17 cellular contexts compared by ENCODE assay signal in genomic region chr12:15706010-15706676, GRCh38.
DNase-seq lines count a peak whose midpoint lies in the region; TF ChIP-seq lines count a peak whose summit lies in the region.
"Had no signal": no experiment of that assay in that cellular context is flagged by ENCODE, and none has a peak within 500 bp of the region (broad histone marks: within the 10 kb centered on the region; RNA-seq: fewer than 3 reads in every experiment).

No MANE protein-coding gene starts in this region.

- H3K4me3 ChIP-seq in subcutaneous abdominal adipose tissue (ENCODE audit: low read depth in 1 of 5, low read length in 5 of 5) (peak overlapping the region in 1 of 5 donors; percentile 3), MM.1S (ENCODE audit: low read length) (no peak overlapping the region)
- H3K4me3 ChIP-seq: coronary artery, prostate gland, tibial artery had no signal

- H3K79me2 ChIP-seq in MM.1S (ENCODE audit: low read length) = no peaks in the 10 kb centered on the region

- no peaks in the 10 kb centered on the region for H3K9me2 ChIP-seq in MM.1S (replicated peaks; ENCODE audit: insufficient read depth, low read length)

- H3K9ac ChIP-seq in subcutaneous abdominal adipose tissue (ENCODE audit: low read length in 5 of 5) (no peak overlapping the region), MM.1S (ENCODE audit: low read length) (no peak overlapping the region)

- no peak overlapping the region for H2AFZ ChIP-seq in MM.1S (ENCODE audit: low read length)

- TF ChIP-seq CTCF in MM.1S (IDR thresholded peaks at IDR 0.05; ENCODE audit: low read length) = no peak

- no peaks in the 10 kb centered on the region for H3F3A ChIP-seq in MM.1S (ENCODE audit: insufficient read depth, low read length)

- peaks cover 2 to 33% (median 22%) of the 10 kb centered on the region in 5 donors for H3K4me1 ChIP-seq in subcutaneous abdominal adipose tissue (ENCODE audit: control insufficient read depth in 5 of 5, insufficient read depth in 5 of 5, low read length in 5 of 5)
- no peaks in the 10 kb centered on the region for H3K4me1 ChIP-seq in MM.1S (ENCODE audit: low read length)
- H3K4me1 ChIP-seq: prostate gland had no signal

- no peaks in the 10 kb centered on the region for H3K9me3 ChIP-seq in subcutaneous abdominal adipose tissue (ENCODE audit: control insufficient read depth in 5 of 5, low read length in 5 of 5)
- H3K9me3 ChIP-seq in MM.1S (replicated peaks; ENCODE audit: insufficient read depth, low read length) = no peaks in the 10 kb centered on the region
- H3K9me3 ChIP-seq: prostate gland, tibial artery had no signal

- H4K20me1 ChIP-seq in MM.1S (ENCODE audit: insufficient read depth, low read length) = no peaks in the 10 kb centered on the region

- H3K27ac ChIP-seq in subcutaneous abdominal adipose tissue (ENCODE audit: low read depth, low read length) = peak overlapping the region; percentile 19
- H3K27ac ChIP-seq in MM.1S (ENCODE audit: low read length) = no peak overlapping the region
- H3K27ac ChIP-seq: prostate gland had no signal

- H3K4me2 ChIP-seq in MM.1S (ENCODE audit: low read depth, low read length) = no peak overlapping the region

- peak; percentile 34 for DNase-seq in NCI-H748 (lab: John Stamatoyannopoulos, UW; ENCODE audit: unreplicated experiment)
- DNase-seq in NCI-H748 treated with DMSO at 0.1 percent for 48 hours (lab: John Stamatoyannopoulos, UW) = no peak
- peak; percentile 33 for DNase-seq in NCI-H69 (lab: John Stamatoyannopoulos, UW)
- peak; percentile 74 for DNase-seq in islet precursor cell
- DNase-seq in MM.1S = no peak
- DNase-seq in NCI-H187 treated with DMSO at 0.1 percent for 48 hours (lab: John Stamatoyannopoulos, UW) = no peak
- no peak for DNase-seq in NCI-H510A treated with DMSO at 0.1 percent for 48 hours (lab: John Stamatoyannopoulos, UW)
- DNase-seq: activated CD4-positive, alpha-beta T cell treated with anti-CD3 and anti-CD28 coated beads for 4 hours; activated CD8-positive, alpha-beta memory T cell treated with anti-CD3 and anti-CD28 coated beads, Interleukin-2, amount 50 U/mL, for 48 hours; activated naive CD4-positive, alpha-beta T cell treated with Interleukin-2 at 50 U/mL for 16 hours; naive thymus-derived CD8-positive, alpha-beta T cell; NCI-H1930; NCI-H526 treated with DMSO at 0.1 percent for 48 hours; tibial artery had no signal

- H3K36me3 ChIP-seq in subcutaneous abdominal adipose tissue (ENCODE audit: control insufficient read depth in 5 of 5, insufficient read depth in 5 of 5, low read length in 5 of 5) (peaks cover 0 to 4% (median 0%) of the 10 kb centered on the region in 5 donors), MM.1S (replicated peaks; ENCODE audit: insufficient read depth, low read length) (no peaks in the 10 kb centered on the region)
- H3K36me3 ChIP-seq: prostate gland, tibial artery had no signal

- H3K27me3 ChIP-seq in subcutaneous abdominal adipose tissue (ENCODE audit: control insufficient read depth in 5 of 5, insufficient read depth in 4 of 5, low read length in 5 of 5) (no peaks in the 10 kb centered on the region), MM.1S (replicated peaks; ENCODE audit: insufficient read depth, low read length) (no peaks in the 10 kb centered on the region)
- H3K27me3 ChIP-seq: tibial artery had no signal

Comparison
In these comparisons a context has a peak if more than half of its experiments do, and no peak if none do; other contexts are left out.
1. DNase-seq: peak in NCI-H748 (single experiment), NCI-H69 (single experiment) and islet precursor cell (single experiment); none in NCI-H748 treated with DMSO at 0.1 percent for 48 hours (single experiment), MM.1S (single experiment), NCI-H187 treated with DMSO at 0.1 percent for 48 hours (single experiment) and NCI-H510A treated with DMSO at 0.1 percent for 48 hours (single experiment).